Comparison of ENCODE assay signal across 1 cellular context in genomic region chr11:27485930-27486773, GRCh38.
TF ChIP-seq lines count a peak whose summit lies in the region.

No MANE protein-coding gene starts in this region.

TF ChIP-seq in GM12878, 131 proteins besides CTCF, POLR2A, EP300 and RAD21 (continued from another document):
- 0 out of 2 replicates have a peak, but pooled peaks have one; percentile 50 for TF ChIP-seq ZNF592 (IDR thresholded peaks at IDR 0.05)
- peak; percentile 50; the same call in 1 of the 3 replicates for TF ChIP-seq POU2F2 (IDR thresholded peaks at IDR 0.05; ENCODE audit: borderline replicate concordance, low read depth, low read length)
- TF ChIP-seq HSF1 (IDR thresholded peaks at IDR 0.05; ENCODE audit: low read depth, low read length), result peak; percentile 69; the same call in 1 of the 2 replicates
- TF ChIP-seq SMC3 (IDR thresholded peaks at IDR 0.05; ENCODE audit: borderline replicate concordance, low read length), result peak; percentile 88; the same call in 1 of the 2 replicates
- TF ChIP-seq MEF2A (IDR thresholded peaks at IDR 0.05; ENCODE audit: insufficient read depth, low read depth, low read length), result peak; percentile 78; the same call in 1 of the 2 replicates
- TF ChIP-seq RELB (IDR thresholded peaks at IDR 0.05; ENCODE audit: low read depth), result no peak
